In the genomic region with DNA sequence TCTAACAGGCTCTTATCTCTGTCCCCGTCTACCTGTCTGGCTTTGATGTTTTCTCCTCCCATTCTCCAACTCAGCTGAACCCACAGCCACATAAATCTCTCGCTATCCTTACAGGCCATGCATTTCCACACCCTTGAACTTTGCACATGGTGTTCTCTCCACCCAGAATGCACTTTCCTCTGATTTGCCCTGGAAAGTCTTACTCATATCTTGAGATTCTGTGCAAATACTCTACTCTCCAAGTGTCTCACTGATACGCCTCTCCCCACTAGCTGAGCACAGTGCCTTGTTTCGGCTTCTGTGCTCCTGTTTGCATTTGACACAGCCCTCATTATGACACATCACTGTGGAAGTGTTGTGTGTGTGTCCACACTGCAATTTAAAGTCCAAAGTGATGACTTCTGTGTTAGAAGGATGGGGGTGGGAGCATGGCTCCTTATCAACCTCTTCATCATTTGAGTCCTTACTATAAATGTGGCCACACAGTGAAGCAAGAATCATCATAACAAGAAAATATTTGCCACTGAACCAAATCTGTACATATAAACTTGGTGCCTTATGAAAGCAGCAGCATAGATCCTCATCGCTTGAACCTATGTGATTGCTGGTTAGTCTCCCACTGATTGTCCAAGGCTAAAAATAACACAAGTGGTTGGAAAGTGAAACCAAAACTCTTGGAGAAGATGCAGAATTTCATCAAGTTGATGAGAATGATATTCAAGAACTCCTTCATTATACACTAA, we compare ENCODE assay signal across 12 cellular contexts. TPM values are rescaled to one million over a fixed set of nuclear protein-coding genes. Genes with fewer than 3 reads are reported as not detected.
DNase-seq lines count a peak whose midpoint lies in the region; ATAC-seq and FAIRE-seq lines count a peak whose summit lies in the region.
"Had no signal": no experiment of that assay in that cellular context is flagged by ENCODE, and none has a peak within 500 bp of the region (broad histone marks: within the 10 kb centered on the region; RNA-seq: fewer than 3 reads in every experiment).

No MANE protein-coding gene starts in this region.

- peaks cover 2% of the 10 kb centered on the region for H3K36me3 Mint-ChIP-seq in activated naive CD8-positive, alpha-beta T cell
- no peaks in the 10 kb centered on the region for H3K36me3 Mint-ChIP-seq in activated naive CD8-positive, alpha-beta T cell treated with anti-CD3 and anti-CD28 coated beads for 36 hours
- H3K36me3 Mint-ChIP-seq in stimulated activated naive CD8-positive, alpha-beta T cell treated with anti-CD3 and anti-CD28 coated beads, Interleukin-15, Interleukin-2, amounts not matched to agents 100 ng/mL and 50 ng/mL, for 24 hours (ENCODE audit: low read depth), result no peaks in the 10 kb centered on the region
- H3K36me3 Mint-ChIP-seq in stimulated activated memory B cell treated with anti-CD40 and anti-IgM and Interleukin-4, amounts not matched to agents 10 μg/mL and 1 μg/mL and 100 μg/mL, for 72 hours, result no peaks in the 10 kb centered on the region
- H3K36me3 Mint-ChIP-seq: CD4-positive, alpha-beta memory T cell had no signal

- peaks cover 4% of the 10 kb centered on the region for H3K27me3 Mint-ChIP-seq in activated naive CD8-positive, alpha-beta T cell
- H3K27me3 Mint-ChIP-seq in activated naive CD8-positive, alpha-beta T cell treated with anti-CD3 and anti-CD28 coated beads for 36 hours, result peaks cover 18% of the 10 kb centered on the region
- peaks cover 17% of the 10 kb centered on the region for H3K27me3 Mint-ChIP-seq in stimulated activated naive CD8-positive, alpha-beta T cell treated with anti-CD3 and anti-CD28 coated beads, Interleukin-15, Interleukin-2, amounts not matched to agents 100 ng/mL and 50 ng/mL, for 24 hours
- peaks cover 28% of the 10 kb centered on the region for H3K27me3 Mint-ChIP-seq in stimulated activated memory B cell treated with anti-CD40 and anti-IgM and Interleukin-4, amounts not matched to agents 10 μg/mL and 1 μg/mL and 100 μg/mL, for 72 hours

- H3K9me3 Mint-ChIP-seq in activated naive CD8-positive, alpha-beta T cell (ENCODE audit: low read depth), result no peaks in the 10 kb centered on the region
- no peaks in the 10 kb centered on the region for H3K9me3 Mint-ChIP-seq in activated naive CD8-positive, alpha-beta T cell treated with anti-CD3 and anti-CD28 coated beads for 36 hours
- no peaks in the 10 kb centered on the region for H3K9me3 Mint-ChIP-seq in stimulated activated naive CD8-positive, alpha-beta T cell treated with anti-CD3 and anti-CD28 coated beads, Interleukin-15, Interleukin-2, amounts not matched to agents 100 ng/mL and 50 ng/mL, for 24 hours
- H3K9me3 Mint-ChIP-seq in stimulated activated memory B cell treated with anti-CD40 and anti-IgM and Interleukin-4, amounts not matched to agents 10 μg/mL and 1 μg/mL and 100 μg/mL, for 72 hours, result no peaks in the 10 kb centered on the region

- H3K4me3 Mint-ChIP-seq in activated naive CD8-positive, alpha-beta T cell, result no peak overlapping the region
- H3K4me3 Mint-ChIP-seq in activated naive CD8-positive, alpha-beta T cell treated with anti-CD3 and anti-CD28 coated beads for 36 hours, result no peak overlapping the region
- no peak overlapping the region for H3K4me3 Mint-ChIP-seq in stimulated activated naive CD8-positive, alpha-beta T cell treated with anti-CD3 and anti-CD28 coated beads, Interleukin-15, Interleukin-2, amounts not matched to agents 100 ng/mL and 50 ng/mL, for 24 hours
- H3K4me3 Mint-ChIP-seq in stimulated activated memory B cell treated with anti-CD40 and anti-IgM and Interleukin-4, amounts not matched to agents 10 μg/mL and 1 μg/mL and 100 μg/mL, for 72 hours, result no peak overlapping the region
- H3K4me3 Mint-ChIP-seq: T-helper 17 cell had no signal

- no peak for DNase-seq in activated naive CD8-positive, alpha-beta T cell treated with anti-CD3 and anti-CD28 coated beads for 36 hours
- DNase-seq in RCC 7860 (ENCODE audit: low spot score), result peak; percentile 44
- peak; percentile 35 for DNase-seq in fibroblast of gingiva (ENCODE audit: low read depth)
- no peak for DNase-seq in dermis blood vessel endothelial cell
- DNase-seq: CD4-positive, alpha-beta memory T cell; NCI-H748 treated with DMSO at 0.1 percent for 48 hours; sigmoid colon; T-helper 17 cell had no signal

- H3K4me1 Mint-ChIP-seq in activated naive CD8-positive, alpha-beta T cell (ENCODE audit: low read depth), result peaks cover 23% of the 10 kb centered on the region
- H3K4me1 Mint-ChIP-seq in activated naive CD8-positive, alpha-beta T cell treated with anti-CD3 and anti-CD28 coated beads for 36 hours, result peaks cover 18% of the 10 kb centered on the region
- peaks cover 40% of the 10 kb centered on the region for H3K4me1 Mint-ChIP-seq in stimulated activated naive CD8-positive, alpha-beta T cell treated with anti-CD3 and anti-CD28 coated beads, Interleukin-15, Interleukin-2, amounts not matched to agents 100 ng/mL and 50 ng/mL, for 24 hours (ENCODE audit: low read depth)
- H3K4me1 Mint-ChIP-seq in stimulated activated memory B cell treated with anti-CD40 and anti-IgM and Interleukin-4, amounts not matched to agents 10 μg/mL and 1 μg/mL and 100 μg/mL, for 72 hours, result peaks cover 18% of the 10 kb centered on the region

- FAIRE-seq in RCC 7860 (lab: Jason Lieb, UNC), result no peak

- ATAC-seq in GM21526 (IDR thresholded peaks at IDR 0.05; ENCODE audit: low FRiP score, unreplicated experiment), result no peak
- ATAC-seq in stimulated activated memory B cell treated with anti-CD40 and anti-IgM and Interleukin-4, amounts not matched to agents 10 μg/mL and 1 μg/mL and 100 μg/mL, for 72 hours, result no peak
- ATAC-seq: T-helper 17 cell had no signal

- peak overlapping the region; percentile 76 for H3K27ac Mint-ChIP-seq in activated naive CD8-positive, alpha-beta T cell
- no peak overlapping the region for H3K27ac Mint-ChIP-seq in activated naive CD8-positive, alpha-beta T cell treated with anti-CD3 and anti-CD28 coated beads for 36 hours
- H3K27ac Mint-ChIP-seq in stimulated activated naive CD8-positive, alpha-beta T cell treated with anti-CD3 and anti-CD28 coated beads, Interleukin-15, Interleukin-2, amounts not matched to agents 100 ng/mL and 50 ng/mL, for 24 hours, result peak overlapping the region; percentile 64
- H3K27ac Mint-ChIP-seq in stimulated activated memory B cell treated with anti-CD40 and anti-IgM and Interleukin-4, amounts not matched to agents 10 μg/mL and 1 μg/mL and 100 μg/mL, for 72 hours, result no peak overlapping the region
- H3K27ac Mint-ChIP-seq: T-helper 17 cell had no signal

RNA-seq across cellular contexts. Expression of a gene that starts 5.5 kb away (rescaled TPM):
- 100 to 1,000 TPM; 131 to 143 TPM for total RNA-seq in activated naive CD8-positive, alpha-beta T cell treated with anti-CD3 and anti-CD28 coated beads for 36 hours
- total RNA-seq in dermis blood vessel endothelial cell, result 75.9 and 93.8 TPM in 2 replicates

RNA-seq across cellular contexts. Expression of a gene that starts 16.0 kb away (rescaled TPM):
- 10 to 100 TPM; 83.0 to 84.4 TPM for total RNA-seq in activated naive CD8-positive, alpha-beta T cell treated with anti-CD3 and anti-CD28 coated beads for 36 hours
- 41.8 and 42.7 TPM in 2 replicates for total RNA-seq in dermis blood vessel endothelial cell

RNA-seq across cellular contexts. Expression of a gene that starts 28.9 kb away (rescaled TPM):
- total RNA-seq in activated naive CD8-positive, alpha-beta T cell treated with anti-CD3 and anti-CD28 coated beads for 36 hours, result not detected
- not detected in 2 replicates for total RNA-seq in dermis blood vessel endothelial cell
- total RNA-seq: CD4-positive, alpha-beta memory T cell had no signal

RNA-seq across cellular contexts. Expression of a gene that starts 41.1 kb away (rescaled TPM):
- 10 to 100 TPM; 24.6 to 25.4 TPM for total RNA-seq in activated naive CD8-positive, alpha-beta T cell treated with anti-CD3 and anti-CD28 coated beads for 36 hours
- total RNA-seq in dermis blood vessel endothelial cell, result 250 and 566 TPM in 2 replicates

Comparison
In these comparisons a context has a peak if more than half of its experiments do, and no peak if none do; other contexts are left out.
1. H3K27ac Mint-ChIP-seq: peak in activated naive CD8-positive, alpha-beta T cell (single experiment) and stimulated activated naive CD8-positive, alpha-beta T cell treated with anti-CD3 and anti-CD28 coated beads, Interleukin-15, Interleukin-2, amounts not matched to agents 100 ng/mL and 50 ng/mL, for 24 hours (single experiment); none in activated naive CD8-positive, alpha-beta T cell treated with anti-CD3 and anti-CD28 coated beads for 36 hours (single experiment) and stimulated activated memory B cell treated with anti-CD40 and anti-IgM and Interleukin-4, amounts not matched to agents 10 μg/mL and 1 μg/mL and 100 μg/mL, for 72 hours (single experiment).
2. DNase-seq: peak in RCC 7860 (single experiment) and fibroblast of gingiva (single experiment); none in activated naive CD8-positive, alpha-beta T cell treated with anti-CD3 and anti-CD28 coated beads for 36 hours (single experiment) and dermis blood vessel endothelial cell (single experiment).